In genomic region chr13:80337011-80337688, GRCh38 we compare ENCODE assay signal across 9 cellular contexts. TPM values are rescaled to one million over a fixed set of nuclear protein-coding genes. Genes with fewer than 3 reads are reported as not detected.
DNase-seq lines count a peak whose midpoint lies in the region; ATAC-seq and TF ChIP-seq lines count a peak whose summit lies in the region.
"Had no signal": no experiment of that assay in that cellular context is flagged by ENCODE, and none has a peak within 500 bp of the region (broad histone marks: within the 10 kb centered on the region; RNA-seq: fewer than 3 reads in every experiment).

No MANE protein-coding gene starts in this region.

- H3K27me3 ChIP-seq in heart left ventricle = no peaks in the 10 kb centered on the region
- no peaks in the 10 kb centered on the region for H3K27me3 ChIP-seq in esophagus muscularis mucosa
- H3K27me3 ChIP-seq in muscle layer of duodenum (ENCODE audit: low read depth, low read length) = no peaks in the 10 kb centered on the region
- no peaks in the 10 kb centered on the region for H3K27me3 ChIP-seq in uterus

- TF ChIP-seq CTCF in heart left ventricle (IDR thresholded peaks at IDR 0.05) (no peak), esophagus muscularis mucosa (IDR thresholded peaks at IDR 0.05) (no peak), uterus (IDR thresholded peaks at IDR 0.05) (no peak)

- peaks cover 0 to 34% (median 15%) of the 10 kb centered on the region in 12 donors for H3K4me1 ChIP-seq in heart left ventricle
- peaks cover 10 to 31% (median 26%) of the 10 kb centered on the region in 4 donors for H3K4me1 ChIP-seq in esophagus muscularis mucosa
- H3K4me1 ChIP-seq in muscle layer of duodenum (ENCODE audit: control insufficient read depth in 1 of 2, insufficient read depth in 2 of 2, low read length in 2 of 2) = no peaks in the 10 kb centered on the region
- no peaks in the 10 kb centered on the region for H3K4me1 ChIP-seq in uterus

- TF ChIP-seq POLR2A in heart left ventricle (IDR thresholded peaks at IDR 0.05) (no peak), esophagus muscularis mucosa (IDR thresholded peaks at IDR 0.05; ENCODE audit: low read depth) (no peak), uterus (IDR thresholded peaks at IDR 0.05) (no peak)

- peak overlapping the region; percentile 89 to 100 (median 98) for H3K27ac ChIP-seq in heart left ventricle
- H3K27ac ChIP-seq in esophagus muscularis mucosa (replicated peaks in 1 of 4) = peak overlapping the region; percentile 53 to 93 (median 89)
- peak overlapping the region; percentile 98 for H3K27ac ChIP-seq in muscle layer of duodenum (ENCODE audit: low read length)
- H3K27ac ChIP-seq in uterus = peak overlapping the region; percentile 90 to 92

- intact Hi-C loops in heart left ventricle (cut with DNase I) (loop anchor here (5.0 to 10.0 kb wide), 9 partner anchors 95 to 792 kb away; no protein-coding TSS in a partner anchor), cardiac septum (cut with DNase I) (loop anchor here (1.0 to 2.0 kb wide), 3 partner anchors 203 to 554 kb away; no protein-coding TSS in a partner anchor), esophagus muscularis mucosa (cut with DNase I) (loop anchor here (10.0 kb wide), 1 partner anchor 932 kb away; the partner anchor contains the start of gene RBM26), uterus (cut with DNase I; ENCODE audit: low total_unique reads) (no loop called here)

- 29 to 36% (median 35%) methylated on average over 15 to 26 of the region's 26 CpGs for WGBS in heart left ventricle, 4 donors
- 81% methylated on average over 23 of the region's 26 CpGs for WGBS in esophagus muscularis mucosa

- peaks cover 0 to 57% (median 32%) of the 10 kb centered on the region in 9 donors for H3K36me3 ChIP-seq in heart left ventricle
- peaks cover 8 to 49% (median 19%) of the 10 kb centered on the region in 4 donors for H3K36me3 ChIP-seq in esophagus muscularis mucosa
- peaks cover 9 to 12% of the 10 kb centered on the region in 2 donors for H3K36me3 ChIP-seq in muscle layer of duodenum (ENCODE audit: control insufficient read depth in 1 of 2, insufficient read depth in 2 of 2, low read length in 2 of 2)
- H3K36me3 ChIP-seq in uterus = no peaks in the 10 kb centered on the region

- no peak for TF ChIP-seq EP300 in esophagus muscularis mucosa (IDR thresholded peaks at IDR 0.05)

- peak in 3 of 5 donors; percentile 13 to 35 (median 30) for DNase-seq in heart left ventricle
- DNase-seq in cardiac septum (ENCODE audit: low spot score) = no peak
- no peak for DNase-seq in esophagus muscularis mucosa (ENCODE audit: extremely low spot score)
- DNase-seq in uterus = no peak
- no peak for DNase-seq in NCI-H446 (lab: John Stamatoyannopoulos, UW)
- no peak for DNase-seq in Kasumi-1 (lab: John Stamatoyannopoulos, UW)
- DNase-seq: NCI-H345 had no signal

- ATAC-seq in heart left ventricle (no peak), HG02970 (IDR thresholded peaks at IDR 0.05; ENCODE audit: low FRiP score, unreplicated experiment) (no peak)

- H3K9me3 ChIP-seq in heart left ventricle (no peaks in the 10 kb centered on the region), esophagus muscularis mucosa (no peaks in the 10 kb centered on the region), muscle layer of duodenum (ENCODE audit: control insufficient read depth in 1 of 2, low read length in 2 of 2) (no peaks in the 10 kb centered on the region), uterus (no peaks in the 10 kb centered on the region)

- H3K4me3 ChIP-seq in heart left ventricle = peak overlapping the region; percentile 69 to 97 (median 94)
- H3K4me3 ChIP-seq in esophagus muscularis mucosa = peak overlapping the region; percentile 79 to 96 (median 88)
- H3K4me3 ChIP-seq in muscle layer of duodenum (ENCODE audit: low read depth in 1 of 2, low read length in 2 of 2) = peak overlapping the region; percentile 79 to 99
- H3K4me3 ChIP-seq in uterus = peak overlapping the region; percentile 58 to 78

RNA-seq across cellular contexts. Expression of gene SPRY2, which starts 3.8 kb away (rescaled TPM):
- total RNA-seq in heart left ventricle (10 to 100 TPM; 27.9 to 48.6 (median 31.7) TPM), cardiac septum (32.8 TPM), esophagus muscularis mucosa (10 to 100 TPM; 44.3 to 46.1 (median 44.7) TPM), uterus (10 to 100 TPM; 11.3 to 48.6 (median 45.6) TPM)
- polyA plus RNA-seq in heart left ventricle = 10 to 100 TPM; 18.0 to 38.7 TPM

Comparison
In these comparisons a context has a peak if more than half of its experiments do, and no peak if none do; other contexts are left out.
1. DNase-seq: peak in heart left ventricle (3 of 5); none in cardiac septum (single experiment), esophagus muscularis mucosa (single experiment), uterus (0 of 2), NCI-H446 (0 of 2) and Kasumi-1 (0 of 2).
2. Peak in every context shown above with its lines, with median percentiles within 50 percentile points of each other: H3K27ac ChIP-seq and H3K4me3 ChIP-seq.